Comparison of ENCODE assay signal across 8 cellular contexts in genomic region chr9:74951725-74952151, GRCh38. TPM values are rescaled to one million over a fixed set of nuclear protein-coding genes. Genes with fewer than 3 reads are reported as not detected.
A peak's percentile ranks its signal among the peaks of the same experiment; 100 is the strongest.
DNase-seq lines count a peak whose midpoint lies in the region; ATAC-seq and TF ChIP-seq lines count a peak whose summit lies in the region.

No MANE protein-coding gene starts in this region.

- H3K4me2 ChIP-seq in KMS-11 (peak overlapping the region; percentile 41), mammary epithelial cell (ENCODE audit: insufficient read depth, low read depth, low read length) (peak overlapping the region; percentile 82)

- CTCF ChIA-PET in mammary epithelial cell (lab: Charles Lee; ENCODE audit: low non-redundant PET) = interaction anchor here (0.6 to 1.2 kb wide), 2 partner anchors 123 to 168 kb away, joined by 3 to 6 read pairs; no protein-coding TSS in a partner anchor

- no peaks in the 10 kb centered on the region for H3K36me3 ChIP-seq in KMS-11 (ENCODE audit: insufficient read depth)
- no peaks in the 10 kb centered on the region for H3K36me3 ChIP-seq in mammary epithelial cell (ENCODE audit: insufficient read depth, low read length)

- H3K9ac ChIP-seq in KMS-11 (peak overlapping the region; percentile 100), mammary epithelial cell (ENCODE audit: insufficient read depth, low read length) (peak overlapping the region; percentile 83)

- no peaks in the 10 kb centered on the region for H3K9me3 ChIP-seq in mammary epithelial cell (replicated peaks; ENCODE audit: insufficient read depth, low read length)

- 0% methylated on average over 6 of the region's 30 CpGs for WGBS in mammary epithelial cell (ENCODE audit: low coverage, missing lambda C conversion rate)

- in situ Hi-C loops in mammary epithelial cell (cut with MboI; ENCODE audit: low sequenced_read_pairs in 2 of 2) = no loop called here

- intact Hi-C loops in mammary epithelial cell (cut with micrococcal nuclease) = loop anchor here (1.0 kb wide), 1 partner anchor 174 kb away; no protein-coding TSS in a partner anchor

- dilution Hi-C loops in mammary epithelial cell (cut with HindIII; ENCODE audit: low sequenced_read_pairs) = no loop called here

- DNase-seq in Daoy (ENCODE audit: low read depth) = peak; percentile 56
- peak; percentile 35 for DNase-seq in mammary epithelial cell
- DNase-seq in islet precursor cell = peak; percentile 69
- peak; percentile 16 to 23 for DNase-seq in stimulated activated CD4-positive, alpha-beta T cell treated with anti-CD3 and anti-CD28 coated beads, Interleukin-12 subunit alpha, Interleukin-12 subunit beta, amount 100 ng/mL, for 24 hours (ENCODE audit: low read depth in 2 of 2)
- DNase-seq in NCI-H1048 (lab: John Stamatoyannopoulos, UW) = no peak

- H3K27me3 ChIP-seq in KMS-11 (ENCODE audit: insufficient read depth, low read depth) (no peaks in the 10 kb centered on the region), mammary epithelial cell (ENCODE audit: insufficient read depth, low read length) (no peaks in the 10 kb centered on the region)

- H3K4me1 ChIP-seq in KMS-11 (ENCODE audit: low read depth, poor library complexity, severe bottlenecking) = peaks cover 38% of the 10 kb centered on the region
- H3K4me1 ChIP-seq in mammary epithelial cell (ENCODE audit: insufficient read depth, low read length) = no peaks in the 10 kb centered on the region

- no peak for TF ChIP-seq CTCF in KMS-11 (conservative IDR thresholded peaks at IDR 0.05; ENCODE audit: low read depth, low read length)
- no peak for TF ChIP-seq CTCF in VCaP (conservative IDR thresholded peaks at IDR 0.05)
- TF ChIP-seq CTCF in mammary epithelial cell (conservative IDR thresholded peaks at IDR 0.05 in 1 of 2, IDR thresholded peaks at IDR 0.05 in 1 of 2; ENCODE audit: extremely low read depth in 1 of 2, insufficient read depth in 1 of 2, low read depth in 1 of 2, low read length in 2 of 2) = no peak

- no peak overlapping the region for H3K4me3 ChIP-seq in KMS-11 (IDR thresholded peaks at IDR 0.05; ENCODE audit: insufficient read depth, low read depth, low read length)
- H3K4me3 ChIP-seq in mammary epithelial cell (replicated peaks in 1 of 3; ENCODE audit: insufficient read depth in 1 of 3, low read depth in 2 of 3, low read length in 3 of 3) = peak overlapping the region; percentile 86 to 95 (median 89)

- peak; percentile 45 for ATAC-seq in GM21723 (IDR thresholded peaks at IDR 0.05; ENCODE audit: unreplicated experiment)

- no TSS peak for BruUV-seq in mammary epithelial cell (replicated peaks; lab: Mats Ljungman, UMichigan)

- H4K20me1 ChIP-seq in KMS-11 (ENCODE audit: insufficient read depth) (no peaks in the 10 kb centered on the region), mammary epithelial cell (ENCODE audit: insufficient read depth, low read length) (no peaks in the 10 kb centered on the region)

- H3K79me2 ChIP-seq in KMS-11 (ENCODE audit: insufficient read depth, low read depth) (no peaks in the 10 kb centered on the region; the same call in 1 of the 2 replicates), mammary epithelial cell (ENCODE audit: insufficient read depth, low read length) (peaks cover 17% of the 10 kb centered on the region)

- H3K27ac ChIP-seq in KMS-11 (peak overlapping the region; percentile 99), VCaP (peak overlapping the region; percentile 88), mammary epithelial cell (ENCODE audit: insufficient read depth, low read depth, low read length) (peak overlapping the region; percentile 54)

- H2AFZ ChIP-seq in KMS-11 (ENCODE audit: low read depth) (peak overlapping the region; percentile 81), mammary epithelial cell (ENCODE audit: low read depth, low read length) (peak overlapping the region; percentile 98)

RNA-seq across cellular contexts. Expression of gene C9orf40, which starts 1.0 kb away (rescaled TPM):
- 19.5 and 20.1 TPM in 2 replicates for total RNA-seq in Daoy (2014; rRNA removed; shearing (Covaris generic))
- total RNA-seq in mammary epithelial cell = 1 to 10 TPM; 5.3 to 8.1 TPM
- 3.0 TPM for polyA plus RNA-seq in mammary epithelial cell
- 4.8 TPM for polyA minus RNA-seq in mammary epithelial cell
